9 cellular contexts compared by ENCODE assay signal in the genomic region with DNA sequence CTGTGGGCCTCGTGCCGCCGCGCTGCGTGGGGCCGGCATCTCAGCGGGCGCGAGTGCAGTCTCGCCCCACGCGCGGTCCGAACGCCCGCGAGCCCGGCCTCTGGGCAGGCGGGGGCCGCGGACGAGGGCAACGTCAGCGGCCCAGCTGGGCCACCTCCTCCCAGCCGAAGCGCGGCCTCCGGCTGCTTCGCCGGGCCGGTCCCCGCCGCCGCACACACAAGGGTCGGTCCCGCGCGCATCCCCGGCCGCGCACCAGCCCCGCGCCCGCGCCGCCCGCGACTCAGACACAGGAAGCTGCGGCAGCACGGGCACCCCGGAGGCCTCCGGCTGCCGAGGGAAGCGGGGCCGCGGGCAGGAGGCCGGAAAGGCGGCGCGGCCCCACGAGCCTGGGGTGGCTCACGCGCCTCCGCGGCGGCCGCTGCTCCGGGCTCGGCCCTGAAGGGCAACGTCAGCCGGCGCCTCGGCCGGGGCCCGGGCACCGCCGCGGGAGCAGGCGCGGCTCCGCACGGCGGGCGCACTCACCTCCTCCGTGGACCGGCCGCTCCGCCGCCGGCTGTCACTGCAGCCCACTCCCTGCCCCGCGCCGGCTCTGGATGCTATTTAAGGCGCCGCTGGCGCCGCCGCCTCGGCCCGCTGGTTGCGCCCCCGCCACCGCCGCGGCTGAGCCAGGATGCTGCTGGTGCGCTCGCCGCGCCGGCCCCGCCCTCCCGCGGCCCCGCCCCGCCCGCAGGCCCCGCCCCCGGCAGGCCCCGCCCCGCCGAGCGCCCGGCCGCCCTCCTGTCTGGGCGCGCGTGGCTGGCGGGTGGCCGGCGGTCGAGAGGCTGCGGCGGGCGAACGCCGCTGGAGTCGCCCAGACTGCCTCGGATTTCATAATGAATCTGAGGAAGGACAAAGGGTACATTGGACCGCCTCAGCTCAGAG. TPM values are rescaled to one million over a fixed set of nuclear protein-coding genes. Genes with fewer than 3 reads are reported as not detected.
DNase-seq lines count a peak whose midpoint lies in the region; ATAC-seq, FAIRE-seq and TF ChIP-seq lines count a peak whose summit lies in the region.
"Had no signal": no experiment of that assay in that cellular context is flagged by ENCODE, and none has a peak within 500 bp of the region (broad histone marks: within the 10 kb centered on the region; RNA-seq: fewer than 3 reads in every experiment).

A gene with protein sequence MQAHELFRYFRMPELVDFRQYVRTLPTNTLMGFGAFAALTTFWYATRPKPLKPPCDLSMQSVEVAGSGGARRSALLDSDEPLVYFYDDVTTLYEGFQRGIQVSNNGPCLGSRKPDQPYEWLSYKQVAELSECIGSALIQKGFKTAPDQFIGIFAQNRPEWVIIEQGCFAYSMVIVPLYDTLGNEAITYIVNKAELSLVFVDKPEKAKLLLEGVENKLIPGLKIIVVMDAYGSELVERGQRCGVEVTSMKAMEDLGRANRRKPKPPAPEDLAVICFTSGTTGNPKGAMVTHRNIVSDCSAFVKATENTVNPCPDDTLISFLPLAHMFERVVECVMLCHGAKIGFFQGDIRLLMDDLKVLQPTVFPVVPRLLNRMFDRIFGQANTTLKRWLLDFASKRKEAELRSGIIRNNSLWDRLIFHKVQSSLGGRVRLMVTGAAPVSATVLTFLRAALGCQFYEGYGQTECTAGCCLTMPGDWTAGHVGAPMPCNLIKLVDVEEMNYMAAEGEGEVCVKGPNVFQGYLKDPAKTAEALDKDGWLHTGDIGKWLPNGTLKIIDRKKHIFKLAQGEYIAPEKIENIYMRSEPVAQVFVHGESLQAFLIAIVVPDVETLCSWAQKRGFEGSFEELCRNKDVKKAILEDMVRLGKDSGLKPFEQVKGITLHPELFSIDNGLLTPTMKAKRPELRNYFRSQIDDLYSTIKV (minus strand): TSS at position 575 of the 921 bp plus-strand sequence. CDS start 22,454 bp downstream, outside the sequence.

- intact Hi-C loops in kidney (cut with DNase I): no loop called here

- ATAC-seq in HG02759 (IDR thresholded peaks at IDR 0.05; ENCODE audit: unreplicated experiment): peak; percentile 83

- H3K27ac ChIP-seq in kidney (ENCODE audit: low read depth in 2 of 2, low read length in 2 of 2): peak within 1 kb of the TSS; percentile 77 to 89

- FAIRE-seq in kidney (lab: Jason Lieb, UNC): no peak
- FAIRE-seq: A204.1 had no signal

- H3K9ac ChIP-seq in kidney (ENCODE audit: low read length in 2 of 2): peak within 1 kb of the TSS; percentile 80 to 84

- TF ChIP-seq CTCF in cardiac fibroblast (IDR thresholded peaks at IDR 0.05; ENCODE audit: low read depth, low read length): no peak
- TF ChIP-seq CTCF in kidney (IDR thresholded peaks at IDR 0.05; ENCODE audit: borderline replicate concordance, extremely low read depth, insufficient read depth): peak; percentile 19

- no peaks in the 10 kb centered on the region for H3K36me3 ChIP-seq in kidney (ENCODE audit: control insufficient read depth in 1 of 2, insufficient read depth in 2 of 2, low read length in 2 of 2)

- DNase-seq in DMS 273 (lab: John Stamatoyannopoulos, UW; ENCODE audit: unreplicated experiment) (peak; percentile 81), DMS 273 treated with DMSO at 0.1 percent for 48 hours (lab: John Stamatoyannopoulos, UW) (no peak), NCI-H1417 treated with DMSO at 0.1 percent for 48 hours (lab: John Stamatoyannopoulos, UW) (peak; percentile 38), cardiac fibroblast (ENCODE audit: low read depth in 2 of 2) (peak; percentile 66 to 79), kidney (peak; percentile 93)
- peak; percentile 52 to 73 (median 68) for DNase-seq in activated CD4-positive, CD25-positive, alpha-beta regulatory T cell (lab: John Stamatoyannopoulos, UW)
- peak; percentile 60 to 71 for DNase-seq in stimulated activated CD4-positive, alpha-beta T cell treated with anti-CD3 and anti-CD28 coated beads, Interleukin-15, amount 100 ng/mL, for 48 hours (ENCODE audit: low read depth in 2 of 2)

- peak within 1 kb of the TSS; percentile 60 to 72 for H3K4me3 ChIP-seq in cardiac fibroblast (replicated peaks in 1 of 2; ENCODE audit: low read depth in 2 of 2, low read length in 2 of 2)
- peak within 1 kb of the TSS; percentile 68 to 96 for H3K4me3 ChIP-seq in kidney (ENCODE audit: low read length in 2 of 2)

- no peaks in the 10 kb centered on the region for H3K9me3 ChIP-seq in kidney (ENCODE audit: control insufficient read depth in 1 of 2, low read length in 2 of 2)

- peaks cover 16 to 17% of the 10 kb centered on the region in 2 donors for H3K4me1 ChIP-seq in kidney (ENCODE audit: control insufficient read depth in 1 of 2, insufficient read depth in 1 of 2, low read depth in 1 of 2, low read length in 2 of 2)

RNA-seq across cellular contexts. Expression of the gene that starts here (rescaled TPM):
- 98.1 TPM for total RNA-seq in kidney
- 322 TPM for polyA plus RNA-seq in kidney (ENCODE audit: insufficient read depth, low read depth, low replicate concordance)
